ENCODE assay signal across 1 cellular context in the genomic region with DNA sequence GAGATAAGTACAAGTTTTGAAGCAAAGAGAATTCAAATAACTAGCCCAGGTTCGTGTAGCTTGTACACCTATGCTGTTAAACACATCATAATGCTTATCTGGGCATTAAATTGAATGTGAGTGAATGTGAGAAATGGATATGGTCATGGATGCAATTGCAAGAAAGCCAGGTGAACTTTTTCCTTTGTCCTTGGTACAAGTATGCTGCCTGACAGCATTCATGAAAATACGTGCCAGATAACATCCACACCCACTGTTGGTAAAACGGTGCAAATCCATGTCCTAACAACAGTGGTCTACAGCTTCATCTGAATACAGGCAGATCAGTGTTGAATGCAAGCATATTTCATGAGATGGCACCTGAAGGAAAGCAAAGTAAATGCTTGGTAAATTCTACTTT.
TF ChIP-seq lines count a peak whose summit lies in the region.

No MANE protein-coding gene starts in this region.

TF ChIP-seq in HepG2, 621 proteins besides CTCF, POLR2A, EP300 and RAD21 (continued from another document):
- TF ChIP-seq, protein P1, sequence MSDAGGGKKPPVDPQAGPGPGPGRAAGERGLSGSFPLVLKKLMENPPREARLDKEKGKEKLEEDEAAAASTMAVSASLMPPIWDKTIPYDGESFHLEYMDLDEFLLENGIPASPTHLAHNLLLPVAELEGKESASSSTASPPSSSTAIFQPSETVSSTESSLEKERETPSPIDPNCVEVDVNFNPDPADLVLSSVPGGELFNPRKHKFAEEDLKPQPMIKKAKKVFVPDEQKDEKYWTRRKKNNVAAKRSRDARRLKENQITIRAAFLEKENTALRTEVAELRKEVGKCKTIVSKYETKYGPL (CRISPR knock-in tag; IDR thresholded peaks at IDR 0.05), result no peak
- TF ChIP-seq, protein P2, sequence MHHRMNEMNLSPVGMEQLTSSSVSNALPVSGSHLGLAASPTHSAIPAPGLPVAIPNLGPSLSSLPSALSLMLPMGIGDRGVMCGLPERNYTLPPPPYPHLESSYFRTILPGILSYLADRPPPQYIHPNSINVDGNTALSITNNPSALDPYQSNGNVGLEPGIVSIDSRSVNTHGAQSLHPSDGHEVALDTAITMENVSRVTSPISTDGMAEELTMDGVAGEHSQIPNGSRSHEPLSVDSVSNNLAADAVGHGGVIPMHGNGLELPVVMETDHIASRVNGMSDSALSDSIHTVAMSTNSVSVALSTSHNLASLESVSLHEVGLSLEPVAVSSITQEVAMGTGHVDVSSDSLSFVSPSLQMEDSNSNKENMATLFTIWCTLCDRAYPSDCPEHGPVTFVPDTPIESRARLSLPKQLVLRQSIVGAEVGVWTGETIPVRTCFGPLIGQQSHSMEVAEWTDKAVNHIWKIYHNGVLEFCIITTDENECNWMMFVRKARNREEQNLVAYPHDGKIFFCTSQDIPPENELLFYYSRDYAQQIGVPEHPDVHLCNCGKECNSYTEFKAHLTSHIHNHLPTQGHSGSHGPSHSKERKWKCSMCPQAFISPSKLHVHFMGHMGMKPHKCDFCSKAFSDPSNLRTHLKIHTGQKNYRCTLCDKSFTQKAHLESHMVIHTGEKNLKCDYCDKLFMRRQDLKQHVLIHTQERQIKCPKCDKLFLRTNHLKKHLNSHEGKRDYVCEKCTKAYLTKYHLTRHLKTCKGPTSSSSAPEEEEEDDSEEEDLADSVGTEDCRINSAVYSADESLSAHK (CRISPR knock-in tag; IDR thresholded peaks at IDR 0.05; ENCODE audit: borderline replicate concordance), result no peak
- TF ChIP-seq, protein P3, sequence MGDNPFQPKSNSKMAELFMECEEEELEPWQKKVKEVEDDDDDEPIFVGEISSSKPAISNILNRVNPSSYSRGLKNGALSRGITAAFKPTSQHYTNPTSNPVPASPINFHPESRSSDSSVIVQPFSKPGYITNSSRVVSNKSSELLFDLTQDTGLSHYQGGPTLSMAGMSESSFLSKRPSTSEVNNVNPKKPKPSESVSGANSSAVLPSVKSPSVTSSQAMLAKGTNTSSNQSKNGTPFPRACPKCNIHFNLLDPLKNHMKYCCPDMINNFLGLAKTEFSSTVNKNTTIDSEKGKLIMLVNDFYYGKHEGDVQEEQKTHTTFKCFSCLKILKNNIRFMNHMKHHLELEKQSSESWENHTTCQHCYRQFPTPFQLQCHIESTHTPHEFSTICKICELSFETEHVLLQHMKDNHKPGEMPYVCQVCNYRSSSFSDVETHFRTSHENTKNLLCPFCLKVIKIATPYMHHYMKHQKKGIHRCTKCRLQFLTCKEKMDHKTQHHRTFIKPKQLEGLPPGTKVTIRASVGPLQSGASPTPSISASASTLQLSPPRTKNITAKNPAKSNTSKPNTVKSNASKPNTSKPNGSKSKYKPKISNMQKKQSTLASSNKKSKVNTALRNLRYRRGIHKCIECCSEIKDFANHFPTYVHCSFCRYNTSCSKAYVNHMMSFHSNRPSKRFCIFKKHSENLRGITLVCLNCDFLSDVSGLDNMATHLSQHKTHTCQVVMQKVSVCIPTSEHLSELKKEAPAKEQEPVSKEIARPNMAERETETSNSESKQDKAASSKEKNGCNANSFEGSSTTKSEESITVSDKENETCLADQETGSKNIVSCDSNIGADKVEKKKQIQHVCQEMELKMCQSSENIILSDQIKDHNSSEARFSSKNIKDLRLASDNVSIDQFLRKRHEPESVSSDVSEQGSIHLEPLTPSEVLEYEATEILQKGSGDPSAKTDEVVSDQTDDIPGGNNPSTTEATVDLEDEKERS (CRISPR knock-in tag; IDR thresholded peaks at IDR 0.05), result no peak
- TF ChIP-seq STAG1 (CRISPR knock-in tag; IDR thresholded peaks at IDR 0.05) (no peak), MEIS1 (CRISPR knock-in tag; IDR thresholded peaks at IDR 0.05; ENCODE audit: borderline replicate concordance) (no peak), ZNF761 (CRISPR knock-in tag; conservative IDR thresholded peaks at IDR 0.05) (no peak), ONECUT2 (CRISPR knock-in tag; IDR thresholded peaks at IDR 0.05) (no peak)
TF ChIP-seq in HepG2: peak in this region for 0.
